Comparison of ENCODE assay signal across 5 cellular contexts in the genomic region with DNA sequence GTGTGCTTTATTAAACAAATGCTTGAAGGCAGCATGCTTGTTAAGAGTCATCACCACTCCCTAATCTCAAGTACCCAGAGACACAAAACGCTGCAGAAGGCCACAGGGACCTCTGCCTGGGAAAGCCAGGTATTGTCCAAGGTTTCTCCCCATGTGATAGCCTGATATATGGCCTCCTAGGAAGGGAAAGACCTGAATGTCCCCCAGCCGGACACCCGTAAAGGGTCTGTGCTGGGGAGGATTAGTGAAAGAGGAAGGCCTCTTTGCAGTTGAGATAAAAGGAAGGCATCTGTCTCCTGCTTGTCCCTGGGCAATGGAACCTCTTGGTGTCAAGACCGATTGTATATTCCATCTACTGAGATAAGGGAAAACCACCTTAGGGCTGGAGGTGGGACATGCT.
A peak's percentile ranks its signal among the peaks of the same experiment; 100 is the strongest.
DNase-seq lines count a peak whose midpoint lies in the region; TF ChIP-seq lines count a peak whose summit lies in the region.
"Not testable (repeated sequence)": the region's sequence is repeated elsewhere in the genome, so short reads cannot be mapped to it uniquely, and the experiment has no call there.

No MANE protein-coding gene starts in this region.

- not testable (repeated sequence) for H3K18ac ChIP-seq in mesendoderm (ENCODE audit: low read length)

- H3K4me3 ChIP-seq in HUES6 (ENCODE audit: low read depth, low read length); WERI-Rb-1 (ENCODE audit: low read depth, low read length); mesendoderm (ENCODE audit: low read length): not testable (repeated sequence)

- peaks cover 41% of the 10 kb centered on the region for H3K4me1 ChIP-seq in HUES6 (ENCODE audit: control insufficient read depth, insufficient read depth, low read length)
- peaks cover 10% of the 10 kb centered on the region for H3K4me1 ChIP-seq in mesendoderm (ENCODE audit: control insufficient read depth, low read depth, low read length)

- not testable (repeated sequence) for H3K79me2 ChIP-seq in mesendoderm (ENCODE audit: control insufficient read depth, insufficient read depth, low read length)

- not testable (repeated sequence) for TF ChIP-seq CTCF in WERI-Rb-1 (IDR thresholded peaks at IDR 0.05; ENCODE audit: low read depth, low read length)

- not testable (repeated sequence) for H2BK120ac ChIP-seq in mesendoderm (ENCODE audit: low read depth, low read length)

- peak overlapping the region; percentile 12 for H3K4ac ChIP-seq in mesendoderm (ENCODE audit: low read depth, low read length)

- H3K79me1 ChIP-seq in mesendoderm (ENCODE audit: low read length), result not testable (repeated sequence)

- H2AK5ac ChIP-seq in mesendoderm (ENCODE audit: low read length), result not testable (repeated sequence)

- H2BK5ac ChIP-seq in mesendoderm (ENCODE audit: low read length), result peak overlapping the region; percentile 45

- WGBS in mesendoderm (ENCODE audit: extremely low coverage, insufficient coverage, low lambda C conversion rate), result no CpG with 5 or more reads among the region's 4 CpGs

- not testable (repeated sequence) for H2BK15ac ChIP-seq in mesendoderm (replicated peaks; ENCODE audit: low read depth)

- H3K23ac ChIP-seq in mesendoderm (ENCODE audit: low read length), result not testable (repeated sequence)

- not testable (repeated sequence) for H3K9me3 ChIP-seq in HUES6 (ENCODE audit: control insufficient read depth, insufficient read depth, low read depth, low read length); WERI-Rb-1 (ENCODE audit: severe bottlenecking)

- H4K5ac ChIP-seq in mesendoderm (ENCODE audit: low read length), result not testable (repeated sequence)

- peak overlapping the region; percentile 64 for H3K56ac ChIP-seq in mesendoderm (ENCODE audit: low read length)

- H3K27ac ChIP-seq in HUES6 (ENCODE audit: low read depth, low read length), result not testable (repeated sequence)
- peak overlapping the region; percentile 17; the same call in 1 of the 2 replicates for H3K27ac ChIP-seq in WERI-Rb-1
- H3K27ac ChIP-seq in mesendoderm (ENCODE audit: low read depth, low read length), result peak overlapping the region; percentile 73

- not testable (repeated sequence) for H4K8ac ChIP-seq in mesendoderm (ENCODE audit: low read depth, low read length)

- not testable (repeated sequence) for H3K4me2 ChIP-seq in mesendoderm (ENCODE audit: low read length)

- H3K36me3 ChIP-seq in HUES6 (ENCODE audit: control insufficient read depth, insufficient read depth, low read length); WERI-Rb-1; mesendoderm (ENCODE audit: control insufficient read depth, insufficient read depth, low read length): not testable (repeated sequence)

- peak; percentile 12 to 54 for DNase-seq in NCI-H524 (lab: John Stamatoyannopoulos, UW)
- peak; percentile 65 for DNase-seq in NCI-H82 (lab: John Stamatoyannopoulos, UW)
- DNase-seq in WERI-Rb-1, result peak; percentile 50
- peak; percentile 80 for DNase-seq in mesendoderm

- H3K27me3 ChIP-seq in HUES6 (ENCODE audit: control insufficient read depth, insufficient read depth, low read length); WERI-Rb-1 (ENCODE audit: insufficient read depth, low read depth, severe bottlenecking); mesendoderm (ENCODE audit: insufficient read depth, low read length, poor library complexity): not testable (repeated sequence)

- peak overlapping the region; percentile 46 for H3K9ac ChIP-seq in HUES6 (ENCODE audit: low read length)
- H3K9ac ChIP-seq in mesendoderm (ENCODE audit: low read length), result not testable (repeated sequence)
